ENCODE assay signal across 9 cellular contexts in genomic region chr15:56916825-56917477, GRCh38. TPM values are rescaled to one million over a fixed set of nuclear protein-coding genes. Genes with fewer than 3 reads are reported as not detected.
DNase-seq lines count a peak whose midpoint lies in the region; ATAC-seq and TF ChIP-seq lines count a peak whose summit lies in the region.
"Had no signal": no experiment of that assay in that cellular context is flagged by ENCODE, and none has a peak within 500 bp of the region (broad histone marks: within the 10 kb centered on the region; RNA-seq: fewer than 3 reads in every experiment).

No MANE protein-coding gene starts in this region.

- intact Hi-C loops in left ventricle myocardium inferior (cut with micrococcal nuclease) (no loop called here), cardiac septum (cut with DNase I) (loop anchor here (5.0 to 10.0 kb wide), 3 partner anchors 220 to 388 kb away; no protein-coding TSS in a partner anchor)

- in situ Hi-C loops in G401 (cut with HindIII; ENCODE audit: low sequenced_read_pairs): no loop called here

- H3K9me3 Mint-ChIP-seq in brain (peaks cover 7 to 22% (median 9%) of the 10 kb centered on the region in 5 experiments), mesothelial cell of epicardium (peaks cover 11% of the 10 kb centered on the region)

- H3K27ac Mint-ChIP-seq in brain (peak overlapping the region in 4 of 5 experiments; percentile 74 to 95 (median 87)), mesothelial cell of epicardium (no peak overlapping the region)

- H3K36me3 Mint-ChIP-seq in brain (peaks cover 54% of the 10 kb centered on the region), mesothelial cell of epicardium (peaks cover 13% of the 10 kb centered on the region)

- peak overlapping the region; percentile 97 for H3K27ac ChIP-seq in left ventricle myocardium inferior (replicated peaks)

- peak overlapping the region; percentile 91 for H3K4me3 ChIP-seq in left ventricle myocardium inferior

- H3K9me3 ChIP-seq in left ventricle myocardium inferior (replicated peaks): no peaks in the 10 kb centered on the region

- H3K4me1 Mint-ChIP-seq in brain: peaks cover 43% of the 10 kb centered on the region
- peaks cover 29% of the 10 kb centered on the region for H3K4me1 Mint-ChIP-seq in mesothelial cell of epicardium

- H3K36me3 ChIP-seq in left ventricle myocardium inferior: peaks cover 7% of the 10 kb centered on the region

- ATAC-seq in GM19035 (IDR thresholded peaks at IDR 0.05; ENCODE audit: unreplicated experiment) (no peak), GM21360 (IDR thresholded peaks at IDR 0.05; ENCODE audit: unreplicated experiment) (no peak), GM18907 (IDR thresholded peaks at IDR 0.05; ENCODE audit: unreplicated experiment) (no peak)

- H3K27me3 Mint-ChIP-seq in brain (peaks cover 4% of the 10 kb centered on the region), mesothelial cell of epicardium (ENCODE audit: low read depth) (no peaks in the 10 kb centered on the region)

- no peaks in the 10 kb centered on the region for H3K27me3 ChIP-seq in left ventricle myocardium inferior (ENCODE audit: low read depth)

- TF ChIP-seq CTCF in left ventricle myocardium inferior (IDR thresholded peaks at IDR 0.05; ENCODE audit: borderline replicate concordance) (no peak), brain (conservative IDR thresholded peaks at IDR 0.05) (no peak), mesothelial cell of epicardium (IDR thresholded peaks at IDR 0.05; ENCODE audit: unreplicated experiment) (no peak)

- H3K4me3 Mint-ChIP-seq in brain (peak overlapping the region; percentile 78 to 95 (median 82)), mesothelial cell of epicardium (peak overlapping the region; percentile 81)

- H3K4me1 ChIP-seq in left ventricle myocardium inferior: peaks cover 68% of the 10 kb centered on the region

- no peak for DNase-seq in left ventricle myocardium inferior
- no peak for DNase-seq in cardiac septum (ENCODE audit: low spot score)
- DNase-seq in mesothelial cell of epicardium (ENCODE audit: low spot score in 2 of 2, unreplicated experiment in 2 of 2): no peak
- no peak for DNase-seq in G401 (ENCODE audit: low spot score)
- DNase-seq: H7 had no signal

RNA-seq across cellular contexts. Expression of gene TCF12, which starts 1.5 kb away (rescaled TPM):
- total RNA-seq in left ventricle myocardium inferior (52.1 TPM), cardiac septum (57.3 TPM), mesothelial cell of epicardium (188 to 194 TPM (median 192 TPM) in 3 replicates)
- 94.9 TPM for polyA plus RNA-seq in brain (ENCODE audit: insufficient read depth, low read depth, low replicate concordance)
- total RNA-seq in G401 (2014; rRNA removed; shearing (Covaris generic)): 33.8 and 55.3 TPM in 2 replicates
